Comparison of ENCODE assay signal across 20 cellular contexts in the genomic region with DNA sequence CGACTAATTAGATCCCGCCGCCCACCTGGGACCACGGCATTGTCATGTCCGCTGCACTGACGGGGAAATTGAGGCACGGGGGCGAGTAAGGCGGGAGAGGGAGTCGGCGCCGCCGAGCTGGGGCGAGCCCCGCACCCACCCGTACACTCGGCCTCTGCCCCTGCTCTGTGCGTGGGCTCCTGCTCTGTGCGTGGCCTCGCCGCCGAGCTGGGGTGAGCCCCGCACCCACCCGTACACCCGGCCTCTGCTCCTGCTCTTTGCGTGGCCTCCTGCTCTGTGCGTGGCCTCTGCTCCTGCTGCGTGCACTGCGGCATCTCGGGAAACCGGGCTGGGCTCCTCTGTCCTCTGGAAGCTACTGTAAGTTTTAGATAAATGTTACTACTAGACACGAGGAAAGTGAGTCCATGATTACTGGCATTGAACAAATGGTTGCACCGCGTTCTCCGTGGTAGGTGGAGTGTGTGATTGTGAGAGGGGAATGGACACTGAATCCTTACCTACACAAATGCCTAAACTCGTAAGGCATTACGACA. TPM values are rescaled to one million over a fixed set of nuclear protein-coding genes. Genes with fewer than 3 reads are reported as not detected.
DNase-seq lines count a peak whose midpoint lies in the region; ATAC-seq and TF ChIP-seq lines count a peak whose summit lies in the region.
"Had no signal": no experiment of that assay in that cellular context is flagged by ENCODE, and none has a peak within 500 bp of the region (broad histone marks: within the 10 kb centered on the region; RNA-seq: fewer than 3 reads in every experiment).

No MANE protein-coding gene starts in this region.

- H3K27me3 ChIP-seq in heart right ventricle, result peaks cover 0 to 3% (median 0%) of the 10 kb centered on the region in 7 donors
- no peaks in the 10 kb centered on the region for H3K27me3 ChIP-seq in upper lobe of left lung

- intact Hi-C loops in heart right ventricle (cut with DNase I) (loop anchor here in 1 of 10 donors (5.0 kb wide), 1 partner anchor 36 kb away; no protein-coding TSS in a partner anchor), Right ventricle myocardium superior (cut with DNase I) (no loop called here), mucosa of descending colon (cut with DNase I, micrococcal nuclease) (no loop called here)

- peaks cover 0 to 67% (median 29%) of the 10 kb centered on the region in 9 donors for H3K4me1 ChIP-seq in heart right ventricle
- no peaks in the 10 kb centered on the region for H3K4me1 ChIP-seq in mucosa of descending colon (ENCODE audit: low read depth)
- H3K4me1 ChIP-seq in upper lobe of left lung, result peaks cover 0 to 16% (median 11%) of the 10 kb centered on the region in 4 donors

- 73 to 83% methylated on average over 37 of the region's 37 CpGs for whole genome bisulfite sequencing in heart right ventricle, 2 donors
- WGBS in upper lobe of left lung, 2 donors, result 91 to 95% methylated on average over 33 to 37 of the region's 37 CpGs

- peaks cover 4% of the 10 kb centered on the region for H3K4me1 Mint-ChIP-seq in T-helper 17 cell

- no peaks in the 10 kb centered on the region for H3K27me3 Mint-ChIP-seq in T-helper 17 cell
- H3K27me3 Mint-ChIP-seq: CD4-positive, alpha-beta T cell had no signal

- peaks cover 0 to 24% (median 0%) of the 10 kb centered on the region in 9 donors for H3K36me3 ChIP-seq in heart right ventricle
- H3K36me3 ChIP-seq in mucosa of descending colon (ENCODE audit: low read depth), result no peaks in the 10 kb centered on the region
- peaks cover 0 to 24% (median 13%) of the 10 kb centered on the region in 4 donors for H3K36me3 ChIP-seq in upper lobe of left lung

- TF ChIP-seq EP300 in upper lobe of left lung (IDR thresholded peaks at IDR 0.05), result no peak

- peaks cover 3% of the 10 kb centered on the region for H3K36me3 Mint-ChIP-seq in T-helper 17 cell (ENCODE audit: low read depth)

- H3K9me3 ChIP-seq in heart right ventricle, result no peaks in the 10 kb centered on the region
- H3K9me3 ChIP-seq in T-helper 17 cell (ENCODE audit: control insufficient read depth, low read length, poor library complexity, severe bottlenecking), result no peaks in the 10 kb centered on the region
- H3K9me3 ChIP-seq in mucosa of descending colon, result no peaks in the 10 kb centered on the region
- H3K9me3 ChIP-seq in upper lobe of left lung, result no peaks in the 10 kb centered on the region

- ATAC-seq in heart right ventricle (peak in 2 of 8 donors; percentile 22 to 64), Right ventricle myocardium superior (ENCODE audit: poor library complexity) (no peak), T-helper 17 cell (peak; percentile 40), mucosa of descending colon (peak; percentile 17), upper lobe of left lung (ENCODE audit: low FRiP score in 2 of 2) (peak; percentile 16 to 27)
- ATAC-seq: K562 had no signal

- H3K27ac ChIP-seq in heart right ventricle, result peak overlapping the region in 7 of 10 donors; percentile 23 to 80 (median 64)
- H3K27ac ChIP-seq in upper lobe of left lung, result no peak overlapping the region
- H3K27ac ChIP-seq: GM23248, RWPE1 had no signal

- H3K4me3 ChIP-seq in heart right ventricle (no peak overlapping the region), mucosa of descending colon (no peak overlapping the region), upper lobe of left lung (no peak overlapping the region)
- H3K4me3 ChIP-seq: GM23248, K562 had no signal

- no peak for DNase-seq in heart right ventricle
- no peak for DNase-seq in Right ventricle myocardium superior
- no peak for DNase-seq in T-helper 17 cell
- no peak for DNase-seq in mucosa of descending colon
- peak in 1 of 2 donors; percentile 80 for DNase-seq in upper lobe of left lung
- no peak for DNase-seq in GM20000 (ENCODE audit: low spot score)
- no peak for DNase-seq in T1000 (lab: John Stamatoyannopoulos, UW)
- DNase-seq in HK-2 (ENCODE audit: unreplicated experiment), result no peak
- DNase-seq: CD4-positive, alpha-beta T cell; DMS79; GM23248; NCI-H1048; NCI-H146; NCI-H2081 treated with DMSO at 0.1 percent for 48 hours; NCI-H226; NCI-H526; OCI-M1 had no signal

- H3K27ac Mint-ChIP-seq in T-helper 17 cell, result no peak overlapping the region
- H3K27ac Mint-ChIP-seq: CD4-positive, alpha-beta T cell had no signal

- peak overlapping the region; percentile 71 for H3K4me3 Mint-ChIP-seq in T-helper 17 cell
- H3K4me3 Mint-ChIP-seq: CD4-positive, alpha-beta T cell had no signal

- no peak for TF ChIP-seq POLR2A in upper lobe of left lung (IDR thresholded peaks at IDR 0.05)

- TF ChIP-seq CTCF in heart right ventricle (IDR thresholded peaks at IDR 0.05) (no peak), mucosa of descending colon (IDR thresholded peaks at IDR 0.05) (no peak), upper lobe of left lung (IDR thresholded peaks at IDR 0.05) (no peak), GM20000 (IDR thresholded peaks at IDR 0.05; ENCODE audit: extremely low read depth, missing control alignments) (no peak)

RNA-seq across cellular contexts. Expression of gene C1QTNF9, which starts 0.8 kb away (rescaled TPM):
- total RNA-seq in heart right ventricle, result 1 to 10 TPM in 9 of 10 donors, under 1 TPM in 1; 0.30 to 7.2 (median 2.6) TPM
- 1 to 10 TPM; 3.8 to 4.5 TPM for polyA plus RNA-seq in heart right ventricle
- 2.5 TPM for total RNA-seq in Right ventricle myocardium superior
- total RNA-seq in T-helper 17 cell, result not detected
- under 1 TPM in 2 of 3 donors, not detected in 1; 0.38 to 0.54 TPM for total RNA-seq in mucosa of descending colon
- total RNA-seq in upper lobe of left lung, result under 1 TPM in 2 of 6 donors, not detected in 4; 0.30 to 0.39 TPM
- total RNA-seq: CD4-positive, alpha-beta T cell; G401; GM23248; K562 had no signal
- polyA plus RNA-seq: K562 had no signal

Comparison
In these comparisons a context has a peak if more than half of its experiments do, and no peak if none do; other contexts are left out.
1. H3K27ac ChIP-seq: peak in heart right ventricle (7 of 10); none in upper lobe of left lung (0 of 4).